In genomic region chr10:110567201-110568054, GRCh38 we compare ENCODE assay signal across 8 cellular contexts. TPM values are rescaled to one million over a fixed set of nuclear protein-coding genes. Genes with fewer than 3 reads are reported as not detected.
DNase-seq lines count a peak whose midpoint lies in the region; ATAC-seq, FAIRE-seq and TF ChIP-seq lines count a peak whose summit lies in the region.

Gene SMC3 (plus strand): TSS chr10:110567695. CDS start chr10:110567817, 122 bp downstream.

- H3K4me3 ChIP-seq in ACC112 (ENCODE audit: low read depth, low read length): peak within 1 kb of the TSS; percentile 91
- peak within 1 kb of the TSS; percentile 84 for H3K4me3 ChIP-seq in WI38 (ENCODE audit: low read depth, low read length)
- H3K4me3 ChIP-seq in bronchial epithelial cell (ENCODE audit: low read depth, low read length): peak within 1 kb of the TSS; percentile 92
- peak within 1 kb of the TSS; percentile 89 to 96 for H3K4me3 ChIP-seq in small intestine (ENCODE audit: low read depth in 1 of 2, low read length in 2 of 2)

- TF ChIP-seq CTCF in WI38 (IDR thresholded peaks at IDR 0.05; ENCODE audit: low read depth, low read length) (no peak), bronchial epithelial cell (IDR thresholded peaks at IDR 0.05; ENCODE audit: insufficient read depth, low read length, severe bottlenecking) (no peak)

- H3K4me1 ChIP-seq in ACC112 (ENCODE audit: control insufficient read depth, insufficient read depth, low read length, unreplicated experiment) (peaks cover 9% of the 10 kb centered on the region), small intestine (ENCODE audit: control insufficient read depth in 2 of 2, insufficient read depth in 1 of 2, low read depth in 1 of 2, low read length in 1 of 2) (peaks cover 4 to 10% of the 10 kb centered on the region in 2 donors)

- peak; percentile 80 for ATAC-seq in GM18870 (IDR thresholded peaks at IDR 0.05; ENCODE audit: unreplicated experiment)
- peak; percentile 90 for ATAC-seq in HG03135 (IDR thresholded peaks at IDR 0.05; ENCODE audit: unreplicated experiment)

- 0% methylated on average over 62 to 64 of the region's 64 CpGs for WGBS in small intestine, 3 donors

- peak; percentile 62 for DNase-seq in NCI-H2196 treated with DMSO at 0.1 percent for 48 hours (lab: John Stamatoyannopoulos, UW; ENCODE audit: unreplicated experiment)
- peak; percentile 78 for DNase-seq in bronchial epithelial cell (ENCODE audit: low read depth)
- DNase-seq in iPS-NIHi11 (ENCODE audit: low spot score): peak; percentile 90
- DNase-seq in small intestine: peak; percentile 92

- peak within 1 kb of the TSS; percentile 74 for H2AFZ ChIP-seq in ACC112 (ENCODE audit: low read length, unreplicated experiment)

- H3K36me3 ChIP-seq in ACC112 (ENCODE audit: insufficient read depth, low read length): 0 out of 2 replicates have a peak, but pooled peaks cover 4% of the 10 kb centered on the region
- H3K36me3 ChIP-seq in bronchial epithelial cell (ENCODE audit: control insufficient read depth, insufficient read depth, low read length): peaks cover 1% of the 10 kb centered on the region
- no peaks in the 10 kb centered on the region for H3K36me3 ChIP-seq in small intestine (ENCODE audit: control insufficient read depth in 2 of 2, insufficient read depth in 2 of 2, low read length in 2 of 2)

- H3K79me2 ChIP-seq in ACC112 (ENCODE audit: control insufficient read depth, insufficient read depth, low read length, unreplicated experiment): peaks cover 47% of the 10 kb centered on the region

- FAIRE-seq in bronchial epithelial cell (lab: Jason Lieb, UNC): peak; percentile 52
- no peak for FAIRE-seq in small intestine (lab: Jason Lieb, UNC)

- H3K27ac ChIP-seq in ACC112 (ENCODE audit: low read depth, low read length) (peak within 1 kb of the TSS; percentile 92), small intestine (ENCODE audit: low read depth in 1 of 2, low read length in 1 of 2) (peak within 1 kb of the TSS; percentile 47 to 85)

- no peaks in the 10 kb centered on the region for H3K27me3 ChIP-seq in ACC112 (ENCODE audit: insufficient read depth, low read length)
- H3K27me3 ChIP-seq in bronchial epithelial cell (ENCODE audit: control insufficient read depth, insufficient read depth, low read length): no peaks in the 10 kb centered on the region
- no peaks in the 10 kb centered on the region for H3K27me3 ChIP-seq in small intestine (ENCODE audit: control insufficient read depth in 2 of 2, insufficient read depth in 2 of 2, low read length in 2 of 2)

- H3K9me3 ChIP-seq in small intestine (ENCODE audit: control insufficient read depth, low read depth): no peaks in the 10 kb centered on the region

RNA-seq across cellular contexts. Expression of gene SMC3, which starts in this region (rescaled TPM):
- 16.5 and 19.5 TPM in 2 replicates for total RNA-seq in bronchial epithelial cell
- polyA plus RNA-seq in small intestine: 10 to 100 TPM; 19.2 to 23.3 (median 21.1) TPM

Comparison
In these comparisons a context has a peak if more than half of its experiments do, and no peak if none do; other contexts are left out.
1. Peak in every context shown above with its lines: DNase-seq, ATAC-seq, H3K4me3 ChIP-seq and H3K27ac ChIP-seq.